In genomic region chr1:23366146-23366545, GRCh38 we compare ENCODE assay signal across 1 cellular context.
A peak's percentile ranks its signal among the peaks of the same experiment; 100 is the strongest.
TF ChIP-seq lines count a peak whose summit lies in the region.

No MANE protein-coding gene starts in this region.

TF ChIP-seq in HepG2, 621 proteins besides CTCF, POLR2A, EP300 and RAD21:
- TF ChIP-seq ZNF512 (CRISPR knock-in tag; IDR thresholded peaks at IDR 0.05) (no peak), ZNF564 (CRISPR knock-in tag; IDR thresholded peaks at IDR 0.05) (peak; percentile 79; the same call in 1 of the 2 replicates)
